In the genomic region with DNA sequence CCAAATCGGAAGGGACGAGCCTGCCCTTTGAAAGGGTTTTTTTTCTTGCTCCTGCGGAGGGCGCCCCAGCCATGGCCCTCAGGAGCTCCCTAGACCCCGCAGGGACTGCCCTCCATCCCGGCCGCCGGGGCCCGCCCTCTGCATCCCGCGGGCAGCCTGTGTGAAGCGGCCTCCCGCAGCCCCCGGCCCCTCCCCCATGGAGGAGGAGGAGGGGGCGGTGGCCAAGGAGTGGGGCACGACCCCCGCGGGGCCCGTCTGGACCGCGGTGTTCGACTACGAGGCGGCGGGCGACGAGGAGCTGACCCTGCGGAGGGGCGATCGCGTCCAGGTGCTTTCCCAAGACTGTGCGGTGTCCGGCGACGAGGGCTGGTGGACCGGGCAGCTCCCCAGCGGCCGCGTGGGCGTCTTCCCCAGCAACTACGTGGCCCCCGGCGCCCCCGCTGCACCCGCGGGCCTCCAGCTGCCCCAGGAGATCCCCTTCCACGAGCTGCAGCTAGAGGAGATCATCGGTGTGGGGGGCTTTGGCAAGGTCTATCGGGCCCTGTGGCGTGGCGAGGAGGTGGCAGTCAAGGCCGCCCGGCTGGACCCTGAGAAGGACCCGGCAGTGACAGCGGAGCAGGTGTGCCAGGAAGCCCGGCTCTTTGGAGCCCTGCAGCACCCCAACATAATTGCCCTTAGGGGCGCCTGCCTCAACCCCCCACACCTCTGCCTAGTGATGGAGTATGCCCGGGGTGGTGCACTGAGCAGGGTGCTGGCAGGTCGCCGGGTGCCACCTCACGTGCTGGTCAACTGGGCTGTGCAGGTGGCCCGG, we compare ENCODE assay signal across 9 cellular contexts. TPM values are rescaled to one million over a fixed set of nuclear protein-coding genes. Genes with fewer than 3 reads are reported as not detected.
DNase-seq lines count a peak whose midpoint lies in the region; ATAC-seq and TF ChIP-seq lines count a peak whose summit lies in the region.
"Had no signal": no experiment of that assay in that cellular context is flagged by ENCODE, and none has a peak within 500 bp of the region (broad histone marks: within the 10 kb centered on the region; RNA-seq: fewer than 3 reads in every experiment).

No MANE protein-coding gene starts in this region.

- H3K4me1 ChIP-seq in CD8-positive, alpha-beta T cell (ENCODE audit: insufficient read depth, low read length), result peaks cover 16% of the 10 kb centered on the region
- H3K4me1 ChIP-seq in heart left ventricle (peaks cover 0 to 26% (median 12%) of the 10 kb centered on the region in 12 donors), prostate gland (replicated peaks) (peaks cover 8% of the 10 kb centered on the region)

- peaks cover 35% of the 10 kb centered on the region for H3K4me1 Mint-ChIP-seq in CD8-positive, alpha-beta T cell (ENCODE audit: low read depth)

- peak overlapping the region; percentile 60 for H3K27ac Mint-ChIP-seq in CD8-positive, alpha-beta T cell

- no peaks in the 10 kb centered on the region for H3K9me3 ChIP-seq in CD8-positive, alpha-beta T cell (ENCODE audit: low read length)
- no peaks in the 10 kb centered on the region for H3K9me3 ChIP-seq in heart left ventricle
- H3K9me3 ChIP-seq in prostate gland, result no peaks in the 10 kb centered on the region

- WGBS in heart left ventricle, 4 donors, result 15 to 26% (median 17%) methylated on average over 34 to 62 of the region's 62 CpGs
- 24% methylated on average over 33 of the region's 62 CpGs for WGBS in prostate gland

- no peaks in the 10 kb centered on the region for H3K9me3 Mint-ChIP-seq in CD8-positive, alpha-beta T cell

- H3K27ac ChIP-seq in CD8-positive, alpha-beta T cell (ENCODE audit: low read depth, low read length), result no peak overlapping the region
- peak overlapping the region in 9 of 12 donors; percentile 38 to 99 (median 95) for H3K27ac ChIP-seq in heart left ventricle
- H3K27ac ChIP-seq in prostate gland, result peak overlapping the region; percentile 93

- H3K27me3 ChIP-seq in CD8-positive, alpha-beta T cell (ENCODE audit: insufficient read depth, low read length), result no peaks in the 10 kb centered on the region
- H3K27me3 ChIP-seq in heart left ventricle, result no peaks in the 10 kb centered on the region
- H3K27me3 ChIP-seq in prostate gland (replicated peaks; ENCODE audit: insufficient read depth), result no peaks in the 10 kb centered on the region

- H3K36me3 ChIP-seq in CD8-positive, alpha-beta T cell (ENCODE audit: insufficient read depth, low read length), result no peaks in the 10 kb centered on the region
- H3K36me3 ChIP-seq in heart left ventricle (no peaks in the 10 kb centered on the region), prostate gland (no peaks in the 10 kb centered on the region)

- no peak for ATAC-seq in CD8-positive, alpha-beta T cell
- ATAC-seq in GM19351 (IDR thresholded peaks at IDR 0.05; ENCODE audit: unreplicated experiment) (peak; percentile 22), heart left ventricle (peak in 2 of 4 donors; percentile 22 to 27), HG03460 (IDR thresholded peaks at IDR 0.05; ENCODE audit: unreplicated experiment) (no peak)

- POLR2A ChIA-PET in CD8-positive, alpha-beta T cell (lab: Charles Lee), result interaction anchor here (1.7 kb wide), 1 partner anchor 48 kb away, joined by 6 read pairs; no protein-coding TSS in a partner anchor

- CTCF ChIA-PET in CD8-positive, alpha-beta T cell (lab: Charles Lee), result interaction anchor here (1.8 to 3.9 kb wide), 2 partner anchors 52 to 221 kb away, joined by 4 to 15 read pairs; a partner anchor contains a TSS

- TF ChIP-seq POLR2A in heart left ventricle (IDR thresholded peaks at IDR 0.05), result no peak
- no peak for TF ChIP-seq POLR2A in prostate gland (IDR thresholded peaks at IDR 0.05)

- TF ChIP-seq CTCF in CD8-positive, alpha-beta T cell (IDR thresholded peaks at IDR 0.05), result no peak
- no peak for TF ChIP-seq CTCF in heart left ventricle (IDR thresholded peaks at IDR 0.05)
- TF ChIP-seq CTCF in prostate gland (IDR thresholded peaks at IDR 0.05), result no peak

- intact Hi-C loops in CD8-positive, alpha-beta T cell (cut with DNase I, micrococcal nuclease), result loop anchor here (1.0 to 2.0 kb wide), 9 partner anchors 26 to 345 kb away; a partner anchor contains a TSS
- intact Hi-C loops in heart left ventricle (cut with DNase I), result no loop called here
- intact Hi-C loops in prostate gland (cut with DNase I), result no loop called here

- peak overlapping the region; percentile 72 for H3K4me3 Mint-ChIP-seq in CD8-positive, alpha-beta T cell

- DNase-seq in CD8-positive, alpha-beta T cell, result peak in 3 of 7 experiments; percentile 6 to 13 (median 10)
- DNase-seq in LHCN-M2 (ENCODE audit: low read depth), result peak; percentile 21
- DNase-seq in activated T-cell treated with anti-CD3 and anti-CD28 coated beads, Interleukin-2, amount 50 U/mL, for 48 hours, result peak; percentile 42 to 46
- peak in 4 of 5 donors; percentile 17 to 54 (median 41) for DNase-seq in heart left ventricle
- DNase-seq in prostate gland (ENCODE audit: low spot score), result no peak
- DNase-seq in NCI-H1105 (lab: John Stamatoyannopoulos, UW), result no peak

- H3K36me3 Mint-ChIP-seq in CD8-positive, alpha-beta T cell, result peaks cover 5% of the 10 kb centered on the region

- peak overlapping the region; percentile 49 for H3K4me3 ChIP-seq in CD8-positive, alpha-beta T cell (ENCODE audit: low read depth, low read length)
- peak overlapping the region; percentile 77 to 100 (median 97) for H3K4me3 ChIP-seq in heart left ventricle
- peak overlapping the region; percentile 99 for H3K4me3 ChIP-seq in prostate gland

- no peaks in the 10 kb centered on the region for H3K27me3 Mint-ChIP-seq in CD8-positive, alpha-beta T cell (ENCODE audit: low read depth)

RNA-seq across cellular contexts. Expression of a gene that starts 0.8 kb away (rescaled TPM):
- 10 to 100 TPM; 26.4 to 27.7 TPM for total RNA-seq in CD8-positive, alpha-beta T cell
- total RNA-seq in LHCN-M2 (2014; rRNA removed) (6.0 and 8.3 TPM in 2 replicates), heart left ventricle (10 to 100 TPM; 13.7 to 30.7 (median 15.6) TPM), prostate gland (10 to 100 TPM; 10.5 to 23.8 TPM)
- 4.2 TPM for polyA plus RNA-seq in LHCN-M2 (2012)
- 10 to 100 TPM; 16.4 to 32.8 TPM for polyA plus RNA-seq in heart left ventricle

RNA-seq across cellular contexts. Expression of a gene that starts 26.1 kb away (rescaled TPM):
- not detected for total RNA-seq in CD8-positive, alpha-beta T cell
- total RNA-seq in LHCN-M2 (2014; rRNA removed), result not detected in 2 replicates
- 0.05 TPM for polyA plus RNA-seq in LHCN-M2 (2012)
- not detected for total RNA-seq in heart left ventricle
- not detected for polyA plus RNA-seq in heart left ventricle
- total RNA-seq in prostate gland, result not detected
- total RNA-seq: activated CD8-positive, alpha-beta memory T cell treated with anti-CD3 and anti-CD28 coated beads for 36 hours had no signal

RNA-seq across cellular contexts. Expression of a gene that starts 34.4 kb away (rescaled TPM):
- 1 to 10 TPM; 1.7 to 2.1 TPM for total RNA-seq in CD8-positive, alpha-beta T cell
- total RNA-seq in LHCN-M2 (2014; rRNA removed) (not detected in 2 replicates), heart left ventricle (under 1 TPM in 2 of 9 donors, not detected in 7; 0.21 to 0.75 TPM), prostate gland (under 1 TPM; 0.82 to 0.85 TPM)
- polyA plus RNA-seq in LHCN-M2 (2012), result 0.07 TPM
- polyA plus RNA-seq in heart left ventricle, result not detected
- total RNA-seq: activated CD8-positive, alpha-beta memory T cell treated with anti-CD3 and anti-CD28 coated beads for 36 hours had no signal

Comparison
In these comparisons a context has a peak if more than half of its experiments do, and no peak if none do; other contexts are left out.
1. DNase-seq: peak in LHCN-M2 (single experiment), activated T-cell treated with anti-CD3 and anti-CD28 coated beads, Interleukin-2, amount 50 U/mL, for 48 hours (2 of 2) and heart left ventricle (4 of 5); none in prostate gland (single experiment) and NCI-H1105 (single experiment).
2. H3K4me3 ChIP-seq: peak in every context shown above with its lines; median percentile 99 in prostate gland; 97 in heart left ventricle; 49 in CD8-positive, alpha-beta T cell.
3. intact Hi-C loops: an anchor here in CD8-positive, alpha-beta T cell (1.0 to 2.0 kb wide); none called in heart left ventricle and prostate gland.